In genomic region chr1:40413527-40414252, GRCh38 we compare ENCODE assay signal across 21 cellular contexts. TPM values are rescaled to one million over a fixed set of nuclear protein-coding genes. Genes with fewer than 3 reads are reported as not detected.
DNase-seq lines count a peak whose midpoint lies in the region; ATAC-seq and TF ChIP-seq lines count a peak whose summit lies in the region.
"Had no signal": no experiment of that assay in that cellular context is flagged by ENCODE, and none has a peak within 500 bp of the region (broad histone marks: within the 10 kb centered on the region; RNA-seq: fewer than 3 reads in every experiment).

No MANE protein-coding gene starts in this region.

- no peak overlapping the region for H3K4me3 ChIP-seq in neutrophil (ENCODE audit: low read depth in 1 of 2, low read length in 1 of 2)
- H3K4me3 ChIP-seq: A549, ascending aorta, GM23338, transverse colon had no signal

- no peaks in the 10 kb centered on the region for H3K27me3 Mint-ChIP-seq in activated CD4-positive, alpha-beta T cell treated with anti-CD3 and anti-CD28 coated beads, Interleukin-2, amount 10 ng/mL, durations not matched to agents 7 days and 5 days
- no peaks in the 10 kb centered on the region for H3K27me3 Mint-ChIP-seq in T-helper 17 cell

- peaks cover 90% of the 10 kb centered on the region for H3K36me3 Mint-ChIP-seq in activated CD4-positive, alpha-beta T cell treated with anti-CD3 and anti-CD28 coated beads, Interleukin-2, amount 10 ng/mL, durations not matched to agents 7 days and 5 days (ENCODE audit: low read depth)
- H3K36me3 Mint-ChIP-seq in T-helper 17 cell (ENCODE audit: low read depth) = peaks cover 28% of the 10 kb centered on the region

- H3K4me1 Mint-ChIP-seq in activated CD4-positive, alpha-beta T cell treated with anti-CD3 and anti-CD28 coated beads, Interleukin-2, amount 10 ng/mL, durations not matched to agents 7 days and 5 days = peaks cover 17% of the 10 kb centered on the region
- H3K4me1 Mint-ChIP-seq in T-helper 17 cell = peaks cover 19% of the 10 kb centered on the region

- no peaks in the 10 kb centered on the region for H3K9me3 Mint-ChIP-seq in activated CD4-positive, alpha-beta T cell treated with anti-CD3 and anti-CD28 coated beads, Interleukin-2, amount 10 ng/mL, durations not matched to agents 7 days and 5 days
- H3K9me3 Mint-ChIP-seq: GM23338 had no signal

- CTCF ChIA-PET in activated CD4-positive, alpha-beta T cell treated with anti-CD3 and anti-CD28 coated beads, Interleukin-2, amount 10 ng/mL, durations not matched to agents 7 days and 5 days (lab: Charles Lee) = interaction anchor here (0.6 kb wide), 1 partner anchor 35 kb away, joined by 3 read pairs; no protein-coding TSS in a partner anchor

- POLR2A ChIA-PET in activated CD4-positive, alpha-beta T cell treated with anti-CD3 and anti-CD28 coated beads, Interleukin-2, amount 10 ng/mL, durations not matched to agents 7 days and 5 days (lab: Charles Lee) = no interaction called here

- H3K9me3 ChIP-seq in T-helper 17 cell (ENCODE audit: control insufficient read depth, low read length, poor library complexity, severe bottlenecking) (no peaks in the 10 kb centered on the region), neutrophil (peaks cover 7% of the 10 kb centered on the region)
- H3K9me3 ChIP-seq: A549, ascending aorta, transverse colon had no signal

- no peaks in the 10 kb centered on the region for H3K27me3 ChIP-seq in neutrophil
- H3K27me3 ChIP-seq: ascending aorta, transverse colon had no signal

- peak overlapping the region; percentile 63 for H3K27ac Mint-ChIP-seq in activated CD4-positive, alpha-beta T cell treated with anti-CD3 and anti-CD28 coated beads, Interleukin-2, amount 10 ng/mL, durations not matched to agents 7 days and 5 days
- peak overlapping the region; percentile 87 for H3K27ac Mint-ChIP-seq in T-helper 17 cell
- H3K27ac Mint-ChIP-seq: GM23338 had no signal

- ATAC-seq in T-helper 17 cell (peak; percentile 28), GM18868 (IDR thresholded peaks at IDR 0.05; ENCODE audit: unreplicated experiment) (no peak)
- ATAC-seq: A549, GM23338 had no signal

- H3K27ac ChIP-seq in neutrophil = peak overlapping the region; percentile 35
- H3K27ac ChIP-seq: A549, ascending aorta, transverse colon had no signal

- H3K4me1 ChIP-seq in neutrophil (ENCODE audit: control insufficient read depth in 1 of 2, insufficient read depth in 1 of 2, low read depth in 1 of 2, low read length in 1 of 2) = peaks cover 0 to 3% of the 10 kb centered on the region in 2 experiments
- H3K4me1 ChIP-seq: A549, ascending aorta, transverse colon had no signal

- TF ChIP-seq CTCF in neutrophil (IDR thresholded peaks at IDR 0.05) = no peak

- H3K36me3 ChIP-seq in neutrophil = peaks cover 99% of the 10 kb centered on the region

- no peak overlapping the region for H3K4me3 Mint-ChIP-seq in activated CD4-positive, alpha-beta T cell treated with anti-CD3 and anti-CD28 coated beads, Interleukin-2, amount 10 ng/mL, durations not matched to agents 7 days and 5 days
- peak overlapping the region; percentile 56 for H3K4me3 Mint-ChIP-seq in T-helper 17 cell
- H3K4me3 Mint-ChIP-seq: GM23338 had no signal

- no peak for DNase-seq in activated CD4-positive, alpha-beta T cell treated with anti-CD3 and anti-CD28 coated beads, Interleukin-2, amount 10 ng/mL, durations not matched to agents 7 days and 5 days
- DNase-seq in activated CD4-positive, alpha-beta T cell treated with anti-CD3 and anti-CD28 coated beads for 1 hour = no peak
- DNase-seq in T-helper 17 cell (no peak), amniotic epithelial cell (ENCODE audit: low read depth) (peak; percentile 65), NCI-H748 (lab: John Stamatoyannopoulos, UW; ENCODE audit: unreplicated experiment) (no peak), glomerular visceral epithelial cell (ENCODE audit: extremely low spot score) (no peak)
- DNase-seq: caudate nucleus; dermis blood vessel endothelial cell; NCI-H1092 treated with DMSO at 0.1 percent for 48 hours; NCI-H2029 treated with DMSO at 0.1 percent for 48 hours; NCI-H345; OCI-M1; SHP77 treated with DMSO at 0.1 percent for 48 hours; stimulated activated CD4-positive, alpha-beta T cell treated with anti-CD3 and anti-CD28 coated beads, Interleukin-4, amount 100 ng/mL, for 24 hours; SW 1271; transverse colon had no signal

RNA-seq across cellular contexts. Expression of gene ZFP69B, which starts 36.6 kb away (rescaled TPM):
- 1 to 10 TPM; 3.0 to 3.5 TPM for total RNA-seq in activated CD4-positive, alpha-beta T cell treated with anti-CD3 and anti-CD28 coated beads, Interleukin-2, amount 10 ng/mL, durations not matched to agents 7 days and 5 days
- total RNA-seq in T-helper 17 cell = 1 to 10 TPM; 2.1 to 2.8 TPM

RNA-seq across cellular contexts. Expression of gene SMAP2, which starts 40.2 kb away (rescaled TPM):
- 100 to 1,000 TPM; 115 to 140 TPM for total RNA-seq in activated CD4-positive, alpha-beta T cell treated with anti-CD3 and anti-CD28 coated beads, Interleukin-2, amount 10 ng/mL, durations not matched to agents 7 days and 5 days
- total RNA-seq in T-helper 17 cell = 100 to 1,000 TPM; 155 to 169 TPM
